In the genomic region with DNA sequence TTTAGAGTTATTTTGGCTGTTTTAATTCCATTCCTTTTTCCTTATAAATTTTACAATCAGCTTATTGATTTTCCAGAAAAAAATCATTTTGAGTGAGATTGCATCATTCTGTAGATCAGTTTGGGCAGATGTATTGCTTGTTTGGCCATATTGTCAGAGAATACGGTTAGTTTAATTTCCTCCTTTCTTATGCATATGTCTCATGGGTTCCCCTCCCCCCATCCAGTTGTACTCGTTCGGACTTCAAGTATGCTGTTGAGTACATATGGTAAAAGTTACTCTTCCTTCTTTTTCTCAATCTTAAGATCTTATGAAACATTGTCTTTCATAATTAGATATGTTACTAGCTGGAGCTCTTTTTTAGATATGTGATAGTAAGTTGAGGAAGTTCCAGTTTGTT, we compare ENCODE assay signal across 1 cellular context.
A peak's percentile ranks its signal among the peaks of the same experiment; 100 is the strongest.
TF ChIP-seq lines count a peak whose summit lies in the region.

No MANE protein-coding gene starts in this region.

TF ChIP-seq in K562, 482 proteins besides CTCF, POLR2A, EP300 and RAD21 (continued from another document):
- TF ChIP-seq, protein P1, sequence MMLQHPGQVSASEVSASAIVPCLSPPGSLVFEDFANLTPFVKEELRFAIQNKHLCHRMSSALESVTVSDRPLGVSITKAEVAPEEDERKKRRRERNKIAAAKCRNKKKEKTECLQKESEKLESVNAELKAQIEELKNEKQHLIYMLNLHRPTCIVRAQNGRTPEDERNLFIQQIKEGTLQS (IDR thresholded peaks at IDR 0.05): peak; percentile 54; the same call in 1 of the 2 replicates
- TF ChIP-seq, protein P1 (CRISPR knock-in tag; conservative IDR thresholded peaks at IDR 0.05): no peak
- TF ChIP-seq PRPF4 (IDR thresholded peaks at IDR 0.05; ENCODE audit: insufficient read depth, low read depth, low read length, poor library complexity, severe bottlenecking) (no peak), TRIM24 (IDR thresholded peaks at IDR 0.05) (no peak)
- TF ChIP-seq, protein P2, sequence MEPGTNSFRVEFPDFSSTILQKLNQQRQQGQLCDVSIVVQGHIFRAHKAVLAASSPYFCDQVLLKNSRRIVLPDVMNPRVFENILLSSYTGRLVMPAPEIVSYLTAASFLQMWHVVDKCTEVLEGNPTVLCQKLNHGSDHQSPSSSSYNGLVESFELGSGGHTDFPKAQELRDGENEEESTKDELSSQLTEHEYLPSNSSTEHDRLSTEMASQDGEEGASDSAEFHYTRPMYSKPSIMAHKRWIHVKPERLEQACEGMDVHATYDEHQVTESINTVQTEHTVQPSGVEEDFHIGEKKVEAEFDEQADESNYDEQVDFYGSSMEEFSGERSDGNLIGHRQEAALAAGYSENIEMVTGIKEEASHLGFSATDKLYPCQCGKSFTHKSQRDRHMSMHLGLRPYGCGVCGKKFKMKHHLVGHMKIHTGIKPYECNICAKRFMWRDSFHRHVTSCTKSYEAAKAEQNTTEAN (CRISPR knock-in tag; IDR thresholded peaks at IDR 0.05): no peak
